ENCODE assay signal across 7 cellular contexts in genomic region chr15:90139549-90139948, GRCh38. TPM values are rescaled to one million over a fixed set of nuclear protein-coding genes. Genes with fewer than 3 reads are reported as not detected.
A peak's percentile ranks its signal among the peaks of the same experiment; 100 is the strongest.
DNase-seq lines count a peak whose midpoint lies in the region; ATAC-seq and TF ChIP-seq lines count a peak whose summit lies in the region.
"Not testable (repeated sequence)": the region's sequence is repeated elsewhere in the genome, so short reads cannot be mapped to it uniquely, and the experiment has no call there.

No MANE protein-coding gene starts in this region.

- H3K4me3 ChIP-seq in CD8-positive, alpha-beta T cell (ENCODE audit: low read depth, low read length); lower lobe of right lung: not testable (repeated sequence)

- intact Hi-C loops in CD8-positive, alpha-beta T cell (cut with DNase I, micrococcal nuclease); activated CD4-positive, alpha-beta T cell treated with anti-CD3 and anti-CD28 coated beads for 36 hours (cut with DNase I, micrococcal nuclease); activated T-helper 2 cell treated with anti-CD3 and anti-CD28 coated beads, Interferon-gamma antibody, Interleukin-2, Interleukin-4, amounts not matched to agents 10 μg/mL and 5 μg/mL and 100 μg/mL, durations not matched to agents 14 hours and 24 hours and 36 hours (cut with micrococcal nuclease); lower lobe of right lung (cut with DNase I): not testable (repeated sequence)

- CTCF ChIA-PET in CD8-positive, alpha-beta T cell (lab: Charles Lee), result not testable (repeated sequence)
- CTCF ChIA-PET in activated CD4-positive, alpha-beta T cell treated with anti-CD3 and anti-CD28 coated beads for 36 hours (lab: Charles Lee), result interaction anchor here (0.8 kb wide), 1 partner anchor 80 kb away, joined by 3 read pairs; no protein-coding TSS in a partner anchor

- POLR2A ChIA-PET in CD8-positive, alpha-beta T cell (lab: Charles Lee); activated CD4-positive, alpha-beta T cell treated with anti-CD3 and anti-CD28 coated beads for 36 hours (lab: Charles Lee): not testable (repeated sequence)
- POLR2A ChIA-PET in activated naive CD8-positive, alpha-beta T cell treated with anti-CD3 and anti-CD28 coated beads, Interleukin-2, amount 10 ng/mL, durations not matched to agents 7 days and 5 days (lab: Charles Lee), result interaction anchor here (2.1 kb wide), 1 partner anchor 61 kb away, joined by 5 read pairs; the partner anchor contains the start of gene SEMA4B

- H3K27ac ChIP-seq in CD8-positive, alpha-beta T cell (ENCODE audit: low read depth, low read length); lower lobe of right lung: not testable (repeated sequence)

- not testable (repeated sequence) for H3K36me3 ChIP-seq in CD8-positive, alpha-beta T cell (ENCODE audit: insufficient read depth, low read length); lower lobe of right lung

- not testable (repeated sequence) for TF ChIP-seq CTCF in CD8-positive, alpha-beta T cell (IDR thresholded peaks at IDR 0.05); lower lobe of right lung (IDR thresholded peaks at IDR 0.05)

- H3K27ac Mint-ChIP-seq in CD8-positive, alpha-beta T cell, result peak overlapping the region; percentile 82
- H3K27ac Mint-ChIP-seq in activated CD4-positive, alpha-beta T cell treated with anti-CD3 and anti-CD28 coated beads for 36 hours, result peak overlapping the region; percentile 56
- H3K27ac Mint-ChIP-seq in activated T-helper 2 cell treated with anti-CD3 and anti-CD28 coated beads, Interferon-gamma antibody, Interleukin-2, Interleukin-4, amounts not matched to agents 10 μg/mL and 5 μg/mL and 100 μg/mL, durations not matched to agents 14 hours and 24 hours and 36 hours, result not testable (repeated sequence)
- H3K27ac Mint-ChIP-seq in activated naive CD8-positive, alpha-beta T cell treated with anti-CD3 and anti-CD28 coated beads, Interleukin-2, amount 10 ng/mL, durations not matched to agents 7 days and 5 days, result peak overlapping the region; percentile 59

- H3K27me3 Mint-ChIP-seq in CD8-positive, alpha-beta T cell (ENCODE audit: low read depth); activated CD4-positive, alpha-beta T cell treated with anti-CD3 and anti-CD28 coated beads for 36 hours; activated T-helper 2 cell treated with anti-CD3 and anti-CD28 coated beads, Interferon-gamma antibody, Interleukin-2, Interleukin-4, amounts not matched to agents 10 μg/mL and 5 μg/mL and 100 μg/mL, durations not matched to agents 14 hours and 24 hours and 36 hours (ENCODE audit: low read depth); activated naive CD8-positive, alpha-beta T cell treated with anti-CD3 and anti-CD28 coated beads, Interleukin-2, amount 10 ng/mL, durations not matched to agents 7 days and 5 days: not testable (repeated sequence)

- peak in 2 of 7 experiments; percentile 11 to 44 for DNase-seq in CD8-positive, alpha-beta T cell
- DNase-seq in activated CD4-positive, alpha-beta T cell treated with anti-CD3 and anti-CD28 coated beads for 36 hours, result peak; percentile 83
- peak; percentile 65 for DNase-seq in activated CD8-positive, alpha-beta memory T cell treated with anti-CD3 and anti-CD28 coated beads for 24 hours
- DNase-seq in activated T-helper 2 cell treated with anti-CD3 and anti-CD28 coated beads, Interferon-gamma antibody, Interleukin-2, Interleukin-4, amounts not matched to agents 10 μg/mL and 5 μg/mL and 100 μg/mL, durations not matched to agents 14 hours and 24 hours and 36 hours (ENCODE audit: low spot score), result peak; percentile 32
- peak; percentile 64 for DNase-seq in activated naive CD8-positive, alpha-beta T cell treated with anti-CD3 and anti-CD28 coated beads, Interleukin-2, amount 10 ng/mL, durations not matched to agents 7 days and 5 days
- peak; percentile 21 for DNase-seq in lower lobe of right lung
- DNase-seq in stimulated activated CD4-positive, alpha-beta T cell treated with anti-CD3 and anti-CD28 coated beads, Interleukin-4, amount 100 ng/mL, for 48 hours (ENCODE audit: low read depth in 2 of 2), result peak; percentile 12 to 34

- H3K9me3 ChIP-seq in CD8-positive, alpha-beta T cell (ENCODE audit: low read length); lower lobe of right lung: not testable (repeated sequence)

- H3K9me3 Mint-ChIP-seq in CD8-positive, alpha-beta T cell; activated CD4-positive, alpha-beta T cell treated with anti-CD3 and anti-CD28 coated beads for 36 hours (ENCODE audit: low read depth); activated T-helper 2 cell treated with anti-CD3 and anti-CD28 coated beads, Interferon-gamma antibody, Interleukin-2, Interleukin-4, amounts not matched to agents 10 μg/mL and 5 μg/mL and 100 μg/mL, durations not matched to agents 14 hours and 24 hours and 36 hours; activated naive CD8-positive, alpha-beta T cell treated with anti-CD3 and anti-CD28 coated beads, Interleukin-2, amount 10 ng/mL, durations not matched to agents 7 days and 5 days: not testable (repeated sequence)

- H3K27me3 ChIP-seq in CD8-positive, alpha-beta T cell (ENCODE audit: insufficient read depth, low read length); lower lobe of right lung (ENCODE audit: low read depth): not testable (repeated sequence)

- H3K36me3 Mint-ChIP-seq in CD8-positive, alpha-beta T cell; activated CD4-positive, alpha-beta T cell treated with anti-CD3 and anti-CD28 coated beads for 36 hours (ENCODE audit: low read depth); activated T-helper 2 cell treated with anti-CD3 and anti-CD28 coated beads, Interferon-gamma antibody, Interleukin-2, Interleukin-4, amounts not matched to agents 10 μg/mL and 5 μg/mL and 100 μg/mL, durations not matched to agents 14 hours and 24 hours and 36 hours (ENCODE audit: low read depth); activated naive CD8-positive, alpha-beta T cell treated with anti-CD3 and anti-CD28 coated beads, Interleukin-2, amount 10 ng/mL, durations not matched to agents 7 days and 5 days: not testable (repeated sequence)

- peaks cover 24% of the 10 kb centered on the region for H3K4me1 Mint-ChIP-seq in CD8-positive, alpha-beta T cell (ENCODE audit: low read depth)
- peaks cover 38% of the 10 kb centered on the region for H3K4me1 Mint-ChIP-seq in activated CD4-positive, alpha-beta T cell treated with anti-CD3 and anti-CD28 coated beads for 36 hours
- peaks cover 24% of the 10 kb centered on the region for H3K4me1 Mint-ChIP-seq in activated T-helper 2 cell treated with anti-CD3 and anti-CD28 coated beads, Interferon-gamma antibody, Interleukin-2, Interleukin-4, amounts not matched to agents 10 μg/mL and 5 μg/mL and 100 μg/mL, durations not matched to agents 14 hours and 24 hours and 36 hours (ENCODE audit: low read depth)
- peaks cover 22% of the 10 kb centered on the region for H3K4me1 Mint-ChIP-seq in activated naive CD8-positive, alpha-beta T cell treated with anti-CD3 and anti-CD28 coated beads, Interleukin-2, amount 10 ng/mL, durations not matched to agents 7 days and 5 days

- peaks cover 16% of the 10 kb centered on the region for H3K4me1 ChIP-seq in CD8-positive, alpha-beta T cell (ENCODE audit: insufficient read depth, low read length)
- H3K4me1 ChIP-seq in lower lobe of right lung, result not testable (repeated sequence)

- not testable (repeated sequence) for H3K4me3 Mint-ChIP-seq in CD8-positive, alpha-beta T cell; activated CD4-positive, alpha-beta T cell treated with anti-CD3 and anti-CD28 coated beads for 36 hours; activated T-helper 2 cell treated with anti-CD3 and anti-CD28 coated beads, Interferon-gamma antibody, Interleukin-2, Interleukin-4, amounts not matched to agents 10 μg/mL and 5 μg/mL and 100 μg/mL, durations not matched to agents 14 hours and 24 hours and 36 hours (ENCODE audit: low read depth)
- H3K4me3 Mint-ChIP-seq in activated naive CD8-positive, alpha-beta T cell treated with anti-CD3 and anti-CD28 coated beads, Interleukin-2, amount 10 ng/mL, durations not matched to agents 7 days and 5 days, result peak overlapping the region; percentile 40

- ATAC-seq in CD8-positive, alpha-beta T cell; activated CD4-positive, alpha-beta T cell treated with anti-CD3 and anti-CD28 coated beads for 36 hours; activated naive CD8-positive, alpha-beta T cell treated with anti-CD3 and anti-CD28 coated beads, Interleukin-2, amount 10 ng/mL, durations not matched to agents 7 days and 5 days (ENCODE audit: low read depth); lower lobe of right lung: not testable (repeated sequence)

RNA-seq across cellular contexts. Expression of gene IDH2, which starts 37.3 kb away (rescaled TPM):
- 10 to 100 TPM; 41.5 to 42.2 TPM for total RNA-seq in CD8-positive, alpha-beta T cell
- 100 to 1,000 TPM; 176 to 182 TPM for total RNA-seq in activated CD4-positive, alpha-beta T cell treated with anti-CD3 and anti-CD28 coated beads for 36 hours
- 139 and 141 TPM in 2 replicates for total RNA-seq in activated T-helper 2 cell treated with anti-CD3 and anti-CD28 coated beads, Interferon-gamma antibody, Interleukin-2, Interleukin-4, amounts not matched to agents 10 μg/mL and 5 μg/mL and 100 μg/mL, durations not matched to agents 14 hours and 24 hours and 36 hours
- 100 to 1,000 TPM; 233 to 260 TPM for total RNA-seq in activated naive CD8-positive, alpha-beta T cell treated with anti-CD3 and anti-CD28 coated beads, Interleukin-2, amount 10 ng/mL, durations not matched to agents 7 days and 5 days
- 46.7 TPM for total RNA-seq in lower lobe of right lung
